In the genomic region with DNA sequence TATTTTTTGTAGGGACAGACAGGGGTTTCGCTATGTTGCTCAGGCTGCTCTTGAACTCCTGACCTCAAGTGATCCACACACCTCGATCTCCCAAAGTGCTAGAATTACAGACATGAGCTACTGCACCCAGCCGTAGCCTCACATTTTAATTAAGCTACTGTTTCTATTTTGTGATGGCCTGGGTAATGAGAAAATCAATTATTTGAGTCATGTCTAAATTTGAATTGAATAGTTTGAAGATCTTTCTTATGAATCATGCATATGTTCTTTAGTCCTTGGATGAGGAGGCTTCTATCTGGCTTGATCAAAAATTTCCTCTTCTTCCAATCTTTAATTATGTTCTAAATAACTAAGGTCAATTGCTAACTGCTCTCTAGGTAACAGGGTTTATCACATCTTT, we compare ENCODE assay signal across 20 cellular contexts.
A peak's percentile ranks its signal among the peaks of the same experiment; 100 is the strongest.
DNase-seq lines count a peak whose midpoint lies in the region; TF ChIP-seq lines count a peak whose summit lies in the region.
"Had no signal": no experiment of that assay in that cellular context is flagged by ENCODE, and none has a peak within 500 bp of the region (broad histone marks: within the 10 kb centered on the region; RNA-seq: fewer than 3 reads in every experiment).

No MANE protein-coding gene starts in this region.

- peaks cover 5% of the 10 kb centered on the region for H3K9me3 Mint-ChIP-seq in nephron

- H4K20me1 ChIP-seq in GM23248 (ENCODE audit: insufficient read depth) = no peaks in the 10 kb centered on the region
- no peaks in the 10 kb centered on the region for H4K20me1 ChIP-seq in SK-N-SH (ENCODE audit: insufficient read depth)
- H4K20me1 ChIP-seq: BLaER1 had no signal

- H3K9me2 ChIP-seq in GM23248 (ENCODE audit: insufficient read depth) = no peaks in the 10 kb centered on the region
- no peaks in the 10 kb centered on the region for H3K9me2 ChIP-seq in SK-N-SH

- H3F3A ChIP-seq in GM23248 (ENCODE audit: insufficient read depth) (peaks cover 27% of the 10 kb centered on the region), SK-N-SH (replicated peaks; ENCODE audit: insufficient read depth) (peaks cover 24% of the 10 kb centered on the region)

- H3K27ac Mint-ChIP-seq in nephron = peak overlapping the region in 2 of 3 experiments; percentile 43 to 50
- H3K27ac Mint-ChIP-seq: CD14-positive monocyte; CD4-positive, alpha-beta memory T cell had no signal

- 68 to 69% methylated on average over 3 of the region's 3 CpGs for WGBS in GM23248 (ENCODE audit: low coverage in 1 of 2, low lambda C conversion rate in 2 of 2, missing lambda C conversion rate in 2 of 2), 2 experiments
- WGBS in SK-N-SH (ENCODE audit: low lambda C conversion rate) = 61% methylated on average over 3 of the region's 3 CpGs

- H3K9ac ChIP-seq in GM23248 (no peak overlapping the region), SK-N-SH (no peak overlapping the region)
- H3K9ac ChIP-seq: BLaER1 had no signal

- H2AFZ ChIP-seq in ACC112 (ENCODE audit: low read length, unreplicated experiment) (no peak overlapping the region), GM23248 (no peak overlapping the region), SK-N-SH (ENCODE audit: low read depth) (no peak overlapping the region)

- peak overlapping the region; percentile 16; the same call in 1 of the 2 replicates for H3K27ac ChIP-seq in ACC112 (ENCODE audit: low read depth, low read length)
- no peak overlapping the region for H3K27ac ChIP-seq in GM23248
- no peak overlapping the region for H3K27ac ChIP-seq in SK-N-SH (ENCODE audit: low read depth in 2 of 2, low read length in 1 of 2)
- H3K27ac ChIP-seq: 22Rv1, A549, BLaER1, HL-60 had no signal

- no peaks in the 10 kb centered on the region for H3K36me3 ChIP-seq in ACC112 (ENCODE audit: insufficient read depth, low read length)
- H3K36me3 ChIP-seq in GM23248 (ENCODE audit: low read depth) = no peaks in the 10 kb centered on the region
- no peaks in the 10 kb centered on the region for H3K36me3 ChIP-seq in SK-N-SH (replicated peaks in 1 of 2; ENCODE audit: control insufficient read depth in 1 of 2, insufficient read depth in 2 of 2, low read length in 1 of 2)
- H3K36me3 ChIP-seq: BLaER1 had no signal

- no peak for TF ChIP-seq EP300 in SK-N-SH (IDR thresholded peaks at IDR 0.05; ENCODE audit: borderline replicate concordance in 1 of 2, low read depth in 1 of 2, low read length in 1 of 2)

- H3K9me3 ChIP-seq in GM23248 (ENCODE audit: low read depth) (no peaks in the 10 kb centered on the region), SK-N-SH (no peaks in the 10 kb centered on the region)
- H3K9me3 ChIP-seq: A549, BLaER1 had no signal

- H3K79me2 ChIP-seq in ACC112 (ENCODE audit: control insufficient read depth, insufficient read depth, low read length, unreplicated experiment) (no peaks in the 10 kb centered on the region), GM23248 (ENCODE audit: insufficient read depth) (no peaks in the 10 kb centered on the region), SK-N-SH (ENCODE audit: insufficient read depth) (no peaks in the 10 kb centered on the region)

- H3K4me3 Mint-ChIP-seq in nephron = no peak overlapping the region
- H3K4me3 Mint-ChIP-seq: CD14-positive monocyte; CD4-positive, alpha-beta memory T cell had no signal

- no peak for TF ChIP-seq RAD21 in SK-N-SH (IDR thresholded peaks at IDR 0.05; ENCODE audit: low read length)

- H3K36me3 Mint-ChIP-seq in nephron (ENCODE audit: low read depth) = no peaks in the 10 kb centered on the region
- H3K36me3 Mint-ChIP-seq: CD14-positive monocyte; CD4-positive, alpha-beta memory T cell had no signal

- CTCF ChIA-PET in SK-N-SH (lab: Yijun Ruan, JAX) = interaction anchor here (2.3 kb wide), 1 partner anchor 15 kb away, joined by 5 read pairs; no protein-coding TSS in a partner anchor

- H3K27me3 ChIP-seq in ACC112 (ENCODE audit: insufficient read depth, low read length) = no peaks in the 10 kb centered on the region
- H3K27me3 ChIP-seq in GM23248 (replicated peaks; ENCODE audit: insufficient read depth) = no peaks in the 10 kb centered on the region
- no peaks in the 10 kb centered on the region for H3K27me3 ChIP-seq in SK-N-SH (ENCODE audit: insufficient read depth)
- H3K27me3 ChIP-seq: BLaER1 had no signal

- DNase-seq in GM23248 (peak; percentile 24), SK-N-SH (no peak), NCI-H82 treated with DMSO at 0.1 percent for 48 hours (lab: John Stamatoyannopoulos, UW; ENCODE audit: unreplicated experiment) (no peak), NCI-H748 (lab: John Stamatoyannopoulos, UW; ENCODE audit: unreplicated experiment) (no peak), cerebellar nuclear complex (lab: John Stamatoyannopoulos, UW) (no peak), mesenteric fat pad (ENCODE audit: low spot score) (no peak)
- DNase-seq: CD4-positive, alpha-beta memory T cell; DMS153; DMS79; GOT3; H7; IMR-90 had no signal

- H3K4me2 ChIP-seq in GM23248 (ENCODE audit: unreplicated experiment) = no peak overlapping the region
- no peak overlapping the region for H3K4me2 ChIP-seq in SK-N-SH
- H3K4me2 ChIP-seq: A549, BLaER1 had no signal

- POLR2A ChIA-PET in SK-N-SH (lab: Yijun Ruan, JAX) = no interaction called here

- in situ Hi-C loops in GM23248 (cut with MboI) = no loop called here

- TF ChIP-seq CTCF in SK-N-SH (IDR thresholded peaks at IDR 0.05) (no peak), nephron (IDR thresholded peaks at IDR 0.05; ENCODE audit: unreplicated experiment in 3 of 3) (no peak)

- H3K4me1 ChIP-seq in ACC112 (ENCODE audit: control insufficient read depth, insufficient read depth, low read length, unreplicated experiment) (peaks cover 53% of the 10 kb centered on the region), GM23248 (ENCODE audit: insufficient read depth) (peaks cover 45% of the 10 kb centered on the region), SK-N-SH (ENCODE audit: control insufficient read depth in 1 of 2, insufficient read depth in 2 of 2, low read depth in 1 of 2, low read length in 1 of 2) (peaks cover 17 to 40% of the 10 kb centered on the region in 2 experiments)

- no peak overlapping the region for H3K4me3 ChIP-seq in ACC112 (ENCODE audit: low read depth, low read length)
- H3K4me3 ChIP-seq in GM23248 = no peak overlapping the region
- H3K4me3 ChIP-seq in SK-N-SH (ENCODE audit: low read depth in 2 of 2, low read length in 1 of 2) = no peak overlapping the region
- H3K4me3 ChIP-seq: A549, BLaER1, K562 had no signal

- peaks cover 53% of the 10 kb centered on the region for H3K4me1 Mint-ChIP-seq in nephron

- peaks cover 2% of the 10 kb centered on the region for H3K27me3 Mint-ChIP-seq in nephron (ENCODE audit: low read depth)

TF ChIP-seq in SK-N-SH, 30 proteins besides CTCF, POLR2A, EP300 and RAD21:
- TF ChIP-seq CHD2 (IDR thresholded peaks at IDR 0.05; ENCODE audit: low read length, partially characterized antibody) (no peak), FOSL2 (IDR thresholded peaks at IDR 0.05; ENCODE audit: borderline replicate concordance, low read depth) (peak; percentile 27; the same call in 1 of the 2 replicates)
